Comparison of ENCODE assay signal across 16 cellular contexts in the genomic region with DNA sequence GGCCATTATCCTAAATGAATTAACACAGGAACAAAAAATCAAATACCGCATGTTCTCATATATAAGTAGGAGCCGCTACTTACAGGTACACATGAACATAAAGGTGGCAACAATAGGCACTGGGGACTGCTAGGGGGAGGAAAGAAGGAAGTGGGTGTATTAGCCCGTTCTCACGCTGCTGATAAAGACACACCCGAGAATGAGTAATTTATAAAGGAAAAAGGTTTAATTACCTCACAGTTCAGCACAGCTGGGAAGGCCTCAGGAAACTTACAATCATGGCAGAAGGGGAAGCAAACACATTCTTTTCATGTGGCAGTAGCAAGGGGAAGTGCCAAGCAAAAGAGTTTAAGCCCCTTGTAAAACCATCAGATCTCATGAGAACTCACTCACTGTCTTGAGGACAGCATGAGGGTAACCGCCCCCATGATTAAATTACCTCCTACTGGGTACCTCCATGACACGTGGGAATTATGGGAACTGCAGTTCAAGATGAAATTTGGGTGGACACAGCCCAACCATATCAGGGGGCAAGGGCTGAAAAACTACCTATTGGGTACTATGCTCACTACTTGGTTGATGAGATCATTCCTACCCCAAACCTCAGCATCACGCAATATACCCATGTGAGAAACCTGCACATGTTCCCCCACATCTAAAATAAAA. TPM values are rescaled to one million over a fixed set of nuclear protein-coding genes. Genes with fewer than 3 reads are reported as not detected.
DNase-seq lines count a peak whose midpoint lies in the region; ATAC-seq, FAIRE-seq and TF ChIP-seq lines count a peak whose summit lies in the region.
"Had no signal": no experiment of that assay in that cellular context is flagged by ENCODE, and none has a peak within 500 bp of the region (broad histone marks: within the 10 kb centered on the region; RNA-seq: fewer than 3 reads in every experiment).

No MANE protein-coding gene starts in this region.

- intact Hi-C loops in mammary epithelial cell (cut with micrococcal nuclease) (loop anchor here (5.0 kb wide), 1 partner anchor 40 kb away; the partner anchor contains the start of gene PNN), MCF 10A (cut with micrococcal nuclease) (no loop called here), endothelial cell of umbilical vein (cut with micrococcal nuclease) (loop anchor here (5.0 kb wide), 1 partner anchor 50 kb away; no protein-coding TSS in a partner anchor), esophagus muscularis mucosa (cut with DNase I) (no loop called here)

- H3K36me3 ChIP-seq in mammary epithelial cell (ENCODE audit: insufficient read depth, low read length) (no peaks in the 10 kb centered on the region), OCI-LY3 (replicated peaks; ENCODE audit: low read depth, low read length) (no peaks in the 10 kb centered on the region), endothelial cell of umbilical vein (ENCODE audit: control insufficient read depth in 2 of 2, extremely low read depth in 1 of 2, insufficient read depth in 2 of 2, low read length in 2 of 2) (no peaks in the 10 kb centered on the region), esophagus muscularis mucosa (no peaks in the 10 kb centered on the region)
- H3K36me3 ChIP-seq: neural progenitor cell had no signal

- TF ChIP-seq EP300 in esophagus muscularis mucosa (IDR thresholded peaks at IDR 0.05) = no peak

- dilution Hi-C loops in mammary epithelial cell (cut with HindIII; ENCODE audit: low sequenced_read_pairs) = no loop called here
- dilution Hi-C loops in endothelial cell of umbilical vein (cut with MboI; ENCODE audit: extremely low pct_ligation_motif_present, low sequenced_read_pairs) = no loop called here

- H3K27ac Mint-ChIP-seq in MCF 10A (ENCODE audit: low read depth, unreplicated experiment) (no peak overlapping the region), type B pancreatic cell (peak overlapping the region; percentile 9)
- H3K27ac Mint-ChIP-seq: activated CD4-positive, alpha-beta T cell treated with anti-CD3 and anti-CD28 coated beads for 36 hours; activated naive CD4-positive, alpha-beta T cell treated with anti-CD3 and anti-CD28 coated beads for 36 hours; mesothelial cell of epicardium; neural progenitor cell; stimulated activated naive CD8-positive, alpha-beta T cell treated with anti-CD3 and anti-CD28 coated beads, Interleukin-15, Interleukin-2, amounts not matched to agents 100 ng/mL and 50 ng/mL, for 24 hours; T-helper 17 cell had no signal

- WGBS in mammary epithelial cell (ENCODE audit: low coverage, missing lambda C conversion rate) = 64% methylated on average over 8 of the region's 8 CpGs
- WGBS in esophagus muscularis mucosa = 66% methylated on average over 8 of the region's 8 CpGs

- H3K9ac ChIP-seq in mammary epithelial cell (ENCODE audit: insufficient read depth, low read length) (no peak overlapping the region), OCI-LY3 (ENCODE audit: low read length) (no peak overlapping the region), endothelial cell of umbilical vein (replicated peaks; ENCODE audit: extremely low read depth, insufficient read depth, low read length) (no peak overlapping the region)
- H3K9ac ChIP-seq: neural progenitor cell had no signal

- peak overlapping the region; percentile 33 for H2AFZ ChIP-seq in mammary epithelial cell (ENCODE audit: low read depth, low read length)
- H2AFZ ChIP-seq in OCI-LY3 (ENCODE audit: low read depth, low read length) = peak overlapping the region; percentile 48; the same call in 1 of the 2 replicates
- H2AFZ ChIP-seq in endothelial cell of umbilical vein (ENCODE audit: low read depth, low read length) = peak overlapping the region; percentile 51
- H2AFZ ChIP-seq: neural progenitor cell had no signal

- BruUV-seq in mammary epithelial cell (replicated peaks; lab: Mats Ljungman, UMichigan) = no TSS peak
- BruUV-seq in MCF 10A (replicated peaks; lab: Mats Ljungman, UMichigan) = no TSS peak
- BruUV-seq in endothelial cell of umbilical vein (replicated peaks; lab: Mats Ljungman, UMichigan) = no TSS peak

- H3K27me3 ChIP-seq in mammary epithelial cell (ENCODE audit: insufficient read depth, low read length) = no peaks in the 10 kb centered on the region
- no peaks in the 10 kb centered on the region for H3K27me3 ChIP-seq in OCI-LY3 (ENCODE audit: low read depth, low read length)
- H3K27me3 ChIP-seq in endothelial cell of umbilical vein (ENCODE audit: control insufficient read depth in 2 of 2, insufficient read depth in 2 of 2, low read length in 2 of 2) = no peaks in the 10 kb centered on the region
- H3K27me3 ChIP-seq in esophagus muscularis mucosa = no peaks in the 10 kb centered on the region
- H3K27me3 ChIP-seq: neural progenitor cell had no signal

- H3K4me3 ChIP-seq in mammary epithelial cell (replicated peaks in 1 of 3; ENCODE audit: insufficient read depth in 1 of 3, low read depth in 2 of 3, low read length in 3 of 3) = no peak overlapping the region
- H3K4me3 ChIP-seq in OCI-LY3 (ENCODE audit: low read length) = no peak overlapping the region
- H3K4me3 ChIP-seq in endothelial cell of umbilical vein (replicated peaks in 1 of 3; ENCODE audit: insufficient read depth in 1 of 3, low read depth in 1 of 3, low read length in 3 of 3) = no peak overlapping the region
- H3K4me3 ChIP-seq in esophagus muscularis mucosa = no peak overlapping the region
- H3K4me3 ChIP-seq: neural progenitor cell had no signal

- H3K4me1 ChIP-seq in mammary epithelial cell (ENCODE audit: insufficient read depth, low read length) (peaks cover 17% of the 10 kb centered on the region), OCI-LY3 (ENCODE audit: low read length) (no peaks in the 10 kb centered on the region; the same call in 1 of the 2 replicates), endothelial cell of umbilical vein (ENCODE audit: control insufficient read depth, extremely low read depth, insufficient read depth, low read length) (peaks cover 23% of the 10 kb centered on the region), esophagus muscularis mucosa (peaks cover 0 to 6% (median 5%) of the 10 kb centered on the region in 4 donors)

- H3K4me3 Mint-ChIP-seq in MCF 10A (ENCODE audit: unreplicated experiment) = no peak overlapping the region
- H3K4me3 Mint-ChIP-seq in type B pancreatic cell = no peak overlapping the region
- H3K4me3 Mint-ChIP-seq: activated CD4-positive, alpha-beta T cell treated with anti-CD3 and anti-CD28 coated beads for 36 hours; activated naive CD4-positive, alpha-beta T cell treated with anti-CD3 and anti-CD28 coated beads for 36 hours; mesothelial cell of epicardium; neural progenitor cell; stimulated activated naive CD8-positive, alpha-beta T cell treated with anti-CD3 and anti-CD28 coated beads, Interleukin-15, Interleukin-2, amounts not matched to agents 100 ng/mL and 50 ng/mL, for 24 hours; T-helper 17 cell had no signal

- H3K9me3 Mint-ChIP-seq in MCF 10A (ENCODE audit: unreplicated experiment) = no peaks in the 10 kb centered on the region
- peaks cover 5% of the 10 kb centered on the region for H3K9me3 Mint-ChIP-seq in type B pancreatic cell
- H3K9me3 Mint-ChIP-seq: activated naive CD4-positive, alpha-beta T cell treated with anti-CD3 and anti-CD28 coated beads for 36 hours had no signal

- H4K20me1 ChIP-seq in mammary epithelial cell (ENCODE audit: insufficient read depth, low read length) (no peaks in the 10 kb centered on the region), OCI-LY3 (ENCODE audit: insufficient read depth, low read length) (no peaks in the 10 kb centered on the region), endothelial cell of umbilical vein (replicated peaks; ENCODE audit: control insufficient read depth, extremely low read depth, insufficient read depth, low read length) (no peaks in the 10 kb centered on the region)

- TF ChIP-seq POLR2A in endothelial cell of umbilical vein (IDR thresholded peaks at IDR 0.05; ENCODE audit: low read depth, low read length) (no peak), esophagus muscularis mucosa (IDR thresholded peaks at IDR 0.05; ENCODE audit: low read depth) (no peak)

- no peak for ATAC-seq in HG02798 (IDR thresholded peaks at IDR 0.05; ENCODE audit: poor library complexity, unreplicated experiment)
- ATAC-seq: activated CD4-positive, alpha-beta T cell treated with anti-CD3 and anti-CD28 coated beads for 36 hours; T-helper 17 cell had no signal

- H3K4me2 ChIP-seq in mammary epithelial cell (ENCODE audit: insufficient read depth, low read depth, low read length) (no peak overlapping the region), OCI-LY3 (ENCODE audit: low read length) (peak overlapping the region; percentile 36), endothelial cell of umbilical vein (ENCODE audit: insufficient read depth, low read length) (no peak overlapping the region)
- H3K4me2 ChIP-seq: neural progenitor cell had no signal

- POLR2A ChIA-PET in MCF 10A (lab: Yijun Ruan, JAX) (interaction anchor here (0.9 to 1.9 kb wide), 4 partner anchors 42 to 49 kb away, joined by 3 to 7 read pairs (median 4); partner anchors contain the start of gene PNN), endothelial cell of umbilical vein (lab: Charles Lee) (no interaction called here)

- no peaks in the 10 kb centered on the region for H3K9me1 ChIP-seq in endothelial cell of umbilical vein (replicated peaks; ENCODE audit: control insufficient read depth, extremely low read depth, insufficient read depth, low read length)

- CTCF ChIA-PET in mammary epithelial cell (lab: Charles Lee; ENCODE audit: low non-redundant PET) (no interaction called here), MCF 10A (lab: Yijun Ruan, JAX) (interaction anchor here (0.6 kb wide), 1 partner anchor 235 kb away, joined by 5 read pairs; no protein-coding TSS in a partner anchor), endothelial cell of umbilical vein (lab: Charles Lee) (interaction anchor here (1.2 kb wide), 1 partner anchor 47 kb away, joined by 3 read pairs; the partner anchor contains the start of gene TRAPPC6B)

- in situ Hi-C loops in mammary epithelial cell (cut with MboI; ENCODE audit: low sequenced_read_pairs in 2 of 2) = no loop called here

- no peaks in the 10 kb centered on the region for H3K79me2 ChIP-seq in mammary epithelial cell (ENCODE audit: insufficient read depth, low read length)
- H3K79me2 ChIP-seq in OCI-LY3 (ENCODE audit: low read length) = no peaks in the 10 kb centered on the region
- H3K79me2 ChIP-seq in endothelial cell of umbilical vein (ENCODE audit: control insufficient read depth, insufficient read depth, low read length) = no peaks in the 10 kb centered on the region

- no peaks in the 10 kb centered on the region for H3K36me3 Mint-ChIP-seq in MCF 10A (ENCODE audit: insufficient read depth, unreplicated experiment)
- no peaks in the 10 kb centered on the region for H3K36me3 Mint-ChIP-seq in type B pancreatic cell
- H3K36me3 Mint-ChIP-seq: mesothelial cell of epicardium, neural progenitor cell had no signal

- H3K9me3 ChIP-seq in mammary epithelial cell (replicated peaks; ENCODE audit: insufficient read depth, low read length) = no peaks in the 10 kb centered on the region
- H3K9me3 ChIP-seq in OCI-LY3 (ENCODE audit: insufficient read depth, low read length) = no peaks in the 10 kb centered on the region
- no peaks in the 10 kb centered on the region for H3K9me3 ChIP-seq in endothelial cell of umbilical vein (replicated peaks; ENCODE audit: control insufficient read depth, insufficient read depth, low read length)
- no peaks in the 10 kb centered on the region for H3K9me3 ChIP-seq in esophagus muscularis mucosa

- peak; percentile 63 for DNase-seq in mammary epithelial cell
- no peak for DNase-seq in MCF 10A (ENCODE audit: unreplicated experiment)
- no peak for DNase-seq in endothelial cell of umbilical vein (ENCODE audit: low read depth, low spot score)
- no peak for DNase-seq in type B pancreatic cell (ENCODE audit: extremely low spot score, unreplicated experiment)
- no peak for DNase-seq in esophagus muscularis mucosa (ENCODE audit: extremely low spot score)
- DNase-seq in UCSD-AML1 (lab: John Stamatoyannopoulos, UW; ENCODE audit: unreplicated experiment) = no peak
- DNase-seq: activated CD4-positive, alpha-beta T cell treated with anti-CD3 and anti-CD28 coated beads for 36 hours; activated naive CD4-positive, alpha-beta T cell treated with anti-CD3 and anti-CD28 coated beads for 36 hours; cortex of kidney; islet precursor cell; T-helper 17 cell had no signal

- H3K4me1 Mint-ChIP-seq in MCF 10A (ENCODE audit: insufficient read depth, unreplicated experiment) (peaks cover 17% of the 10 kb centered on the region), type B pancreatic cell (ENCODE audit: unreplicated experiment) (peaks cover 5% of the 10 kb centered on the region)
- H3K4me1 Mint-ChIP-seq: neural progenitor cell had no signal

- no peaks in the 10 kb centered on the region for H3K27me3 Mint-ChIP-seq in MCF 10A (ENCODE audit: insufficient read depth, unreplicated experiment)
- H3K27me3 Mint-ChIP-seq in type B pancreatic cell = no peaks in the 10 kb centered on the region
- H3K27me3 Mint-ChIP-seq: activated CD4-positive, alpha-beta T cell treated with anti-CD3 and anti-CD28 coated beads for 36 hours; stimulated activated naive CD8-positive, alpha-beta T cell treated with anti-CD3 and anti-CD28 coated beads, Interleukin-15, Interleukin-2, amounts not matched to agents 100 ng/mL and 50 ng/mL, for 24 hours; T-helper 17 cell had no signal

- TF ChIP-seq CTCF in mammary epithelial cell (conservative IDR thresholded peaks at IDR 0.05 in 1 of 2, IDR thresholded peaks at IDR 0.05 in 1 of 2; ENCODE audit: extremely low read depth in 1 of 2, insufficient read depth in 1 of 2, low read depth in 1 of 2, low read length in 2 of 2) (no peak), MCF 10A (IDR thresholded peaks at IDR 0.05; ENCODE audit: unreplicated experiment) (no peak), OCI-LY3 (IDR thresholded peaks at IDR 0.05; ENCODE audit: low read depth, low read length) (no peak), endothelial cell of umbilical vein (IDR thresholded peaks at IDR 0.05; ENCODE audit: extremely low read depth in 1 of 2, insufficient read depth in 1 of 2, low read depth in 1 of 2, low read length in 2 of 2) (no peak), type B pancreatic cell (conservative IDR thresholded peaks at IDR 0.05) (no peak), esophagus muscularis mucosa (IDR thresholded peaks at IDR 0.05) (no peak)

- no peak for FAIRE-seq in endothelial cell of umbilical vein (lab: Jason Lieb, UNC)

- H3K27ac ChIP-seq in mammary epithelial cell (ENCODE audit: insufficient read depth, low read depth, low read length) (no peak overlapping the region), OCI-LY3 (ENCODE audit: low read length) (no peak overlapping the region), endothelial cell of umbilical vein (ENCODE audit: insufficient read depth, low read depth, low read length) (peak overlapping the region; percentile 26), esophagus muscularis mucosa (replicated peaks in 1 of 4) (no peak overlapping the region)
- H3K27ac ChIP-seq: neural progenitor cell had no signal

RNA-seq across cellular contexts. Expression of gene MIA2, which starts 16.4 kb away (rescaled TPM):
- total RNA-seq in mammary epithelial cell (10 to 100 TPM; 39.0 to 39.3 TPM), MCF 10A (2022) (63.2 and 72.9 TPM in 2 replicates), endothelial cell of umbilical vein (14.9 and 16.2 TPM in 2 replicates), type B pancreatic cell (ENCODE audit: low replicate concordance) (23.5 and 37.6 TPM in 2 replicates), esophagus muscularis mucosa (10 to 100 TPM; 10.9 to 17.0 (median 12.6) TPM)
- polyA plus RNA-seq in mammary epithelial cell (13.7 TPM), endothelial cell of umbilical vein (9.4 and 10.4 TPM in 2 replicates)
- polyA minus RNA-seq in mammary epithelial cell (22.0 TPM), endothelial cell of umbilical vein (8.4 and 10.7 TPM in 2 replicates)
- 9.8 and 10.5 TPM in 2 replicates for polyA plus RNA-seq in endothelial cell of umbilical vein (2011; cell fraction: cytosol; rRNA removed)
- polyA plus RNA-seq in endothelial cell of umbilical vein (2011; cell fraction: nucleus; rRNA removed) = 22.2 and 22.6 TPM in 2 replicates
- 11.4 and 12.4 TPM in 2 replicates for polyA plus RNA-seq in endothelial cell of umbilical vein (2012)
- 15.4 TPM for polyA minus RNA-seq in endothelial cell of umbilical vein (2011; cell fraction: cytosol; rRNA and poly(A)+ RNA removed)
- polyA minus RNA-seq in endothelial cell of umbilical vein (2011; cell fraction: nucleus; rRNA and poly(A)+ RNA removed) = 14.5 and 19.3 TPM in 2 replicates

RNA-seq across cellular contexts. Expression of gene PNN, which starts 42.3 kb away (rescaled TPM):
- total RNA-seq in mammary epithelial cell = 10 to 100 TPM; 12.7 to 68.9 TPM
- polyA plus RNA-seq in mammary epithelial cell = 12.3 TPM
- 24.3 TPM for polyA minus RNA-seq in mammary epithelial cell
- total RNA-seq in MCF 10A (2022) = 82.6 and 96.7 TPM in 2 replicates
- total RNA-seq in endothelial cell of umbilical vein = 79.4 and 83.5 TPM in 2 replicates
- polyA plus RNA-seq in endothelial cell of umbilical vein = 9.9 and 27.3 TPM in 2 replicates
- 10.9 and 11.7 TPM in 2 replicates for polyA plus RNA-seq in endothelial cell of umbilical vein (2011; cell fraction: cytosol; rRNA removed)
- 103 and 185 TPM in 2 replicates for polyA plus RNA-seq in endothelial cell of umbilical vein (2011; cell fraction: nucleus; rRNA removed)
- polyA plus RNA-seq in endothelial cell of umbilical vein (2012) = 52.3 and 66.6 TPM in 2 replicates
- polyA minus RNA-seq in endothelial cell of umbilical vein = 28.5 and 35.5 TPM in 2 replicates
- polyA minus RNA-seq in endothelial cell of umbilical vein (2011; cell fraction: cytosol; rRNA and poly(A)+ RNA removed) = 10.9 TPM
- polyA minus RNA-seq in endothelial cell of umbilical vein (2011; cell fraction: nucleus; rRNA and poly(A)+ RNA removed) = 33.8 and 38.8 TPM in 2 replicates
- total RNA-seq in type B pancreatic cell (ENCODE audit: low replicate concordance) = 74.3 and 95.7 TPM in 2 replicates
- total RNA-seq in esophagus muscularis mucosa = 10 to 100 TPM; 21.0 to 32.8 (median 21.6) TPM

RNA-seq across cellular contexts. Expression of gene TRAPPC6B, which starts 47.2 kb away (rescaled TPM):
- total RNA-seq in mammary epithelial cell (10 to 100 TPM; 34.3 to 36.3 TPM), MCF 10A (2022) (35.2 and 38.2 TPM in 2 replicates), endothelial cell of umbilical vein (19.3 and 21.8 TPM in 2 replicates), type B pancreatic cell (ENCODE audit: low replicate concordance) (19.0 and 19.5 TPM in 2 replicates), esophagus muscularis mucosa (10 to 100 TPM; 23.9 to 40.3 (median 30.4) TPM)
- polyA plus RNA-seq in mammary epithelial cell (12.6 TPM), endothelial cell of umbilical vein (7.3 and 9.9 TPM in 2 replicates)
- polyA minus RNA-seq in mammary epithelial cell (7.0 TPM), endothelial cell of umbilical vein (12.6 and 18.6 TPM in 2 replicates)
- polyA plus RNA-seq in endothelial cell of umbilical vein (2011; cell fraction: cytosol; rRNA removed) = 10.1 and 11.0 TPM in 2 replicates
- polyA plus RNA-seq in endothelial cell of umbilical vein (2011; cell fraction: nucleus; rRNA removed) = 19.8 and 28.9 TPM in 2 replicates
- 13.9 and 16.3 TPM in 2 replicates for polyA plus RNA-seq in endothelial cell of umbilical vein (2012)
- 14.7 TPM for polyA minus RNA-seq in endothelial cell of umbilical vein (2011; cell fraction: cytosol; rRNA and poly(A)+ RNA removed)
- 12.2 and 12.5 TPM in 2 replicates for polyA minus RNA-seq in endothelial cell of umbilical vein (2011; cell fraction: nucleus; rRNA and poly(A)+ RNA removed)

Comparison
In these comparisons a context has a peak if more than half of its experiments do, and no peak if none do; other contexts are left out.
1. intact Hi-C loops: an anchor here in mammary epithelial cell (5.0 kb wide) and endothelial cell of umbilical vein (5.0 kb wide); none called in MCF 10A and esophagus muscularis mucosa.